Comparison of ENCODE assay signal across 19 cellular contexts in genomic region chr1:154589780-154590179, GRCh38.
"Had no signal": no experiment of that assay in that cellular context is flagged by ENCODE, and none has a peak within 500 bp of the region (broad histone marks: within the 10 kb centered on the region; RNA-seq: fewer than 3 reads in every experiment).

No MANE protein-coding gene starts in this region.

- H3K4me3 Mint-ChIP-seq: brain; dendritic cell treated with granulocyte-macrophage colony-stimulating factor and Interleukin-4, amounts not matched to agents 40 ng/mL and 50 ng/mL, for 4 days; nephron; T-cell had no signal

- H3K27ac Mint-ChIP-seq: dendritic cell treated with granulocyte-macrophage colony-stimulating factor and Interleukin-4, amounts not matched to agents 40 ng/mL and 50 ng/mL, for 4 days; nephron; T-cell had no signal

- H3K27ac ChIP-seq: psoas muscle, stomach, thoracic aorta, VCaP had no signal

- H3K27me3 Mint-ChIP-seq: brain; dendritic cell treated with granulocyte-macrophage colony-stimulating factor and Interleukin-4, amounts not matched to agents 40 ng/mL and 50 ng/mL, for 4 days; effector memory CD8-positive, alpha-beta T cell; T-cell had no signal

- ATAC-seq: effector memory CD8-positive, alpha-beta T cell; psoas muscle; sciatic nerve; T-cell had no signal

- H3K9me3 Mint-ChIP-seq: brain; dendritic cell treated with granulocyte-macrophage colony-stimulating factor and Interleukin-4, amounts not matched to agents 40 ng/mL and 50 ng/mL, for 4 days; effector memory CD8-positive, alpha-beta T cell; nephron; T-cell had no signal

- DNase-seq: activated CD4-positive, alpha-beta T cell treated with anti-CD3 and anti-CD28 coated beads for 4 hours; activated CD8-positive, alpha-beta memory T cell treated with anti-CD3 and anti-CD28 coated beads for 24 hours; activated gamma-delta T cell; activated T-cell treated with anti-CD3 and anti-CD28 coated beads for 4 hours; amniotic stem cell; cerebellar nuclear complex; effector memory CD8-positive, alpha-beta T cell; erythroblast; psoas muscle; stimulated activated CD4-positive, alpha-beta T cell treated with anti-CD3 and anti-CD28 coated beads, Interleukin-12 subunit alpha, Interleukin-12 subunit beta, amount 100 ng/mL, for 4 hours; stomach; T-cell; T1000 had no signal

- H3K4me1 Mint-ChIP-seq: brain had no signal
